Comparison of ENCODE assay signal across 7 cellular contexts in genomic region chr16:26765087-26765486, GRCh38.
A peak's percentile ranks its signal among the peaks of the same experiment; 100 is the strongest.
DNase-seq lines count a peak whose midpoint lies in the region; ATAC-seq and TF ChIP-seq lines count a peak whose summit lies in the region.

No MANE protein-coding gene starts in this region.

- H3K27ac ChIP-seq in DOHH2 (ENCODE audit: low read depth, low read length) = no peak overlapping the region
- no peak overlapping the region for H3K27ac ChIP-seq in GM23338 (ENCODE audit: low read depth)

- no peaks in the 10 kb centered on the region for H3K9me2 ChIP-seq in DOHH2 (replicated peaks; ENCODE audit: control insufficient read depth, low read length)
- no peaks in the 10 kb centered on the region for H3K9me2 ChIP-seq in GM23338 (ENCODE audit: insufficient read depth)

- H3K27me3 Mint-ChIP-seq in GM23338 (ENCODE audit: insufficient read depth, low read depth, poor library complexity) = peaks cover 2% of the 10 kb centered on the region
- H3K27me3 Mint-ChIP-seq in activated T-helper 2 cell treated with anti-CD3 and anti-CD28 coated beads, Interferon-gamma antibody, Interleukin-2, Interleukin-4, amounts not matched to agents 10 μg/mL and 5 μg/mL and 100 μg/mL, durations not matched to agents 14 hours and 24 hours and 36 hours (ENCODE audit: low read depth) = peaks cover 7% of the 10 kb centered on the region

- H3K36me3 ChIP-seq in DOHH2 (ENCODE audit: control insufficient read depth, low read length) (no peaks in the 10 kb centered on the region), GM23338 (ENCODE audit: insufficient read depth) (no peaks in the 10 kb centered on the region)

- H3F3A ChIP-seq in DOHH2 (ENCODE audit: control insufficient read depth, insufficient read depth) (no peaks in the 10 kb centered on the region), GM23338 (replicated peaks; ENCODE audit: low read depth) (no peaks in the 10 kb centered on the region)

- no peaks in the 10 kb centered on the region for H4K20me1 ChIP-seq in DOHH2 (ENCODE audit: control insufficient read depth, insufficient read depth, low read depth, low read length)
- no peaks in the 10 kb centered on the region for H4K20me1 ChIP-seq in GM23338 (replicated peaks; ENCODE audit: insufficient read depth)

- no peaks in the 10 kb centered on the region for H3K4me1 ChIP-seq in DOHH2 (ENCODE audit: control insufficient read depth, low read length)
- no peaks in the 10 kb centered on the region for H3K4me1 ChIP-seq in GM23338 (ENCODE audit: insufficient read depth)

- DNase-seq in GM23338 (ENCODE audit: low spot score) (peak; percentile 22), UCSD-AML1 (lab: John Stamatoyannopoulos, UW; ENCODE audit: unreplicated experiment) (peak; percentile 18), left lobe of liver (ENCODE audit: low spot score) (no peak), anterior cingulate cortex (lab: John Stamatoyannopoulos, UW) (no peak)
- DNase-seq in activated T-helper 2 cell treated with anti-CD3 and anti-CD28 coated beads, Interferon-gamma antibody, Interleukin-2, Interleukin-4, amounts not matched to agents 10 μg/mL and 5 μg/mL and 100 μg/mL, durations not matched to agents 14 hours and 24 hours and 36 hours (ENCODE audit: low spot score) = no peak

- peaks cover 93% of the 10 kb centered on the region for H3K9me3 Mint-ChIP-seq in GM23338
- no peaks in the 10 kb centered on the region for H3K9me3 Mint-ChIP-seq in activated T-helper 2 cell treated with anti-CD3 and anti-CD28 coated beads, Interferon-gamma antibody, Interleukin-2, Interleukin-4, amounts not matched to agents 10 μg/mL and 5 μg/mL and 100 μg/mL, durations not matched to agents 14 hours and 24 hours and 36 hours

- H3K9me3 ChIP-seq in DOHH2 (ENCODE audit: control insufficient read depth, insufficient read depth, low read length) = no peaks in the 10 kb centered on the region

- TF ChIP-seq CTCF in DOHH2 (IDR thresholded peaks at IDR 0.05; ENCODE audit: low read depth, low read length, poor library complexity, severe bottlenecking) = peak; percentile 51
- peak in 1 of 2 experiments; percentile 45; a peak in 3 of 4 replicates for TF ChIP-seq CTCF in GM23338 (conservative IDR thresholded peaks at IDR 0.05; ENCODE audit: low read depth in 2 of 2)

- intact Hi-C loops in activated T-helper 2 cell treated with anti-CD3 and anti-CD28 coated beads, Interferon-gamma antibody, Interleukin-2, Interleukin-4, amounts not matched to agents 10 μg/mL and 5 μg/mL and 100 μg/mL, durations not matched to agents 14 hours and 24 hours and 36 hours (cut with micrococcal nuclease) = loop anchor here (5.0 kb wide), 1 partner anchor 93 kb away; no protein-coding TSS in a partner anchor

- no peak overlapping the region for H2AFZ ChIP-seq in GM23338

- no peak overlapping the region for H3K4me2 ChIP-seq in DOHH2 (ENCODE audit: low read length)
- H3K4me2 ChIP-seq in GM23338 = no peak overlapping the region

- H3K27ac Mint-ChIP-seq in GM23338 = no peak overlapping the region
- no peak overlapping the region for H3K27ac Mint-ChIP-seq in activated T-helper 2 cell treated with anti-CD3 and anti-CD28 coated beads, Interferon-gamma antibody, Interleukin-2, Interleukin-4, amounts not matched to agents 10 μg/mL and 5 μg/mL and 100 μg/mL, durations not matched to agents 14 hours and 24 hours and 36 hours

- ATAC-seq in GM23338 = peak; percentile 86
- peak; percentile 71 for ATAC-seq in left lobe of liver
- no peak for ATAC-seq in GM19467 (IDR thresholded peaks at IDR 0.05; ENCODE audit: unreplicated experiment)

- H3K4me3 ChIP-seq in DOHH2 (ENCODE audit: low read length) (no peak overlapping the region), GM23338 (no peak overlapping the region)

- H3K79me2 ChIP-seq in DOHH2 (ENCODE audit: control insufficient read depth, low read length) (no peaks in the 10 kb centered on the region), GM23338 (replicated peaks; ENCODE audit: insufficient read depth) (no peaks in the 10 kb centered on the region)

- no peaks in the 10 kb centered on the region for H3K4me1 Mint-ChIP-seq in GM23338
- peaks cover 3% of the 10 kb centered on the region for H3K4me1 Mint-ChIP-seq in activated T-helper 2 cell treated with anti-CD3 and anti-CD28 coated beads, Interferon-gamma antibody, Interleukin-2, Interleukin-4, amounts not matched to agents 10 μg/mL and 5 μg/mL and 100 μg/mL, durations not matched to agents 14 hours and 24 hours and 36 hours (ENCODE audit: low read depth)

- peaks cover 20% of the 10 kb centered on the region for H3K36me3 Mint-ChIP-seq in GM23338 (ENCODE audit: low read depth)
- no peaks in the 10 kb centered on the region for H3K36me3 Mint-ChIP-seq in activated T-helper 2 cell treated with anti-CD3 and anti-CD28 coated beads, Interferon-gamma antibody, Interleukin-2, Interleukin-4, amounts not matched to agents 10 μg/mL and 5 μg/mL and 100 μg/mL, durations not matched to agents 14 hours and 24 hours and 36 hours (ENCODE audit: low read depth)

- H3K27me3 ChIP-seq in DOHH2 (ENCODE audit: control insufficient read depth, low read length) = 0 out of 2 replicates have a peak, but pooled peaks cover 2% of the 10 kb centered on the region
- no peaks in the 10 kb centered on the region for H3K27me3 ChIP-seq in GM23338 (ENCODE audit: insufficient read depth)

- no peak overlapping the region for H3K4me3 Mint-ChIP-seq in GM23338
- H3K4me3 Mint-ChIP-seq in activated T-helper 2 cell treated with anti-CD3 and anti-CD28 coated beads, Interferon-gamma antibody, Interleukin-2, Interleukin-4, amounts not matched to agents 10 μg/mL and 5 μg/mL and 100 μg/mL, durations not matched to agents 14 hours and 24 hours and 36 hours (ENCODE audit: low read depth) = no peak overlapping the region

TF ChIP-seq in GM23338, 12 proteins besides CTCF, POLR2A, EP300 and RAD21 (continues in another document):
- TF ChIP-seq NANOG (IDR thresholded peaks at IDR 0.05; ENCODE audit: borderline replicate concordance) (no peak), ZNF114 (CRISPR knock-in tag; IDR thresholded peaks at IDR 0.05) (no peak)
- TF ChIP-seq, protein P1, sequence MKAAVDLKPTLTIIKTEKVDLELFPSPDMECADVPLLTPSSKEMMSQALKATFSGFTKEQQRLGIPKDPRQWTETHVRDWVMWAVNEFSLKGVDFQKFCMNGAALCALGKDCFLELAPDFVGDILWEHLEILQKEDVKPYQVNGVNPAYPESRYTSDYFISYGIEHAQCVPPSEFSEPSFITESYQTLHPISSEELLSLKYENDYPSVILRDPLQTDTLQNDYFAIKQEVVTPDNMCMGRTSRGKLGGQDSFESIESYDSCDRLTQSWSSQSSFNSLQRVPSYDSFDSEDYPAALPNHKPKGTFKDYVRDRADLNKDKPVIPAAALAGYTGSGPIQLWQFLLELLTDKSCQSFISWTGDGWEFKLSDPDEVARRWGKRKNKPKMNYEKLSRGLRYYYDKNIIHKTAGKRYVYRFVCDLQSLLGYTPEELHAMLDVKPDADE (IDR thresholded peaks at IDR 0.05) = no peak
- TF ChIP-seq, protein P2, sequence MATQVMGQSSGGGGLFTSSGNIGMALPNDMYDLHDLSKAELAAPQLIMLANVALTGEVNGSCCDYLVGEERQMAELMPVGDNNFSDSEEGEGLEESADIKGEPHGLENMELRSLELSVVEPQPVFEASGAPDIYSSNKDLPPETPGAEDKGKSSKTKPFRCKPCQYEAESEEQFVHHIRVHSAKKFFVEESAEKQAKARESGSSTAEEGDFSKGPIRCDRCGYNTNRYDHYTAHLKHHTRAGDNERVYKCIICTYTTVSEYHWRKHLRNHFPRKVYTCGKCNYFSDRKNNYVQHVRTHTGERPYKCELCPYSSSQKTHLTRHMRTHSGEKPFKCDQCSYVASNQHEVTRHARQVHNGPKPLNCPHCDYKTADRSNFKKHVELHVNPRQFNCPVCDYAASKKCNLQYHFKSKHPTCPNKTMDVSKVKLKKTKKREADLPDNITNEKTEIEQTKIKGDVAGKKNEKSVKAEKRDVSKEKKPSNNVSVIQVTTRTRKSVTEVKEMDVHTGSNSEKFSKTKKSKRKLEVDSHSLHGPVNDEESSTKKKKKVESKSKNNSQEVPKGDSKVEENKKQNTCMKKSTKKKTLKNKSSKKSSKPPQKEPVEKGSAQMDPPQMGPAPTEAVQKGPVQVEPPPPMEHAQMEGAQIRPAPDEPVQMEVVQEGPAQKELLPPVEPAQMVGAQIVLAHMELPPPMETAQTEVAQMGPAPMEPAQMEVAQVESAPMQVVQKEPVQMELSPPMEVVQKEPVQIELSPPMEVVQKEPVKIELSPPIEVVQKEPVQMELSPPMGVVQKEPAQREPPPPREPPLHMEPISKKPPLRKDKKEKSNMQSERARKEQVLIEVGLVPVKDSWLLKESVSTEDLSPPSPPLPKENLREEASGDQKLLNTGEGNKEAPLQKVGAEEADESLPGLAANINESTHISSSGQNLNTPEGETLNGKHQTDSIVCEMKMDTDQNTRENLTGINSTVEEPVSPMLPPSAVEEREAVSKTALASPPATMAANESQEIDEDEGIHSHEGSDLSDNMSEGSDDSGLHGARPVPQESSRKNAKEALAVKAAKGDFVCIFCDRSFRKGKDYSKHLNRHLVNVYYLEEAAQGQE (IDR thresholded peaks at IDR 0.05; ENCODE audit: unreplicated experiment) = no peak

Comparison
In these comparisons a context has a peak if more than half of its experiments do, and no peak if none do; other contexts are left out.
1. DNase-seq: peak in GM23338 (single experiment) and UCSD-AML1 (single experiment); none in left lobe of liver (single experiment), anterior cingulate cortex (0 of 58) and activated T-helper 2 cell treated with anti-CD3 and anti-CD28 coated beads, Interferon-gamma antibody, Interleukin-2, Interleukin-4, amounts not matched to agents 10 μg/mL and 5 μg/mL and 100 μg/mL, durations not matched to agents 14 hours and 24 hours and 36 hours (single experiment).